In genomic region chr3:185084883-185085282, GRCh38 we compare ENCODE assay signal across 12 cellular contexts.
A peak's percentile ranks its signal among the peaks of the same experiment; 100 is the strongest.
DNase-seq lines count a peak whose midpoint lies in the region; ATAC-seq and TF ChIP-seq lines count a peak whose summit lies in the region.
"Had no signal": no experiment of that assay in that cellular context is flagged by ENCODE, and none has a peak within 500 bp of the region (broad histone marks: within the 10 kb centered on the region; RNA-seq: fewer than 3 reads in every experiment).

No MANE protein-coding gene starts in this region.

- no peak overlapping the region for H3K4me3 ChIP-seq in choroid plexus epithelial cell (ENCODE audit: low read depth, low read length)

- TF ChIP-seq CTCF in choroid plexus epithelial cell (conservative IDR thresholded peaks at IDR 0.05; ENCODE audit: low read depth, low read length) = peak; percentile 13

- ATAC-seq in HG03442 (IDR thresholded peaks at IDR 0.05; ENCODE audit: unreplicated experiment) (no peak), GM19452 (IDR thresholded peaks at IDR 0.05; ENCODE audit: unreplicated experiment) (no peak)
- ATAC-seq: left ventricle myocardium superior had no signal

- DNase-seq in Daoy (ENCODE audit: low read depth) = peak; percentile 41
- peak; percentile 71 for DNase-seq in M059J (ENCODE audit: low read depth)
- peak; percentile 13 for DNase-seq in choroid plexus epithelial cell (ENCODE audit: low read depth)
- DNase-seq in medulla oblongata (ENCODE audit: extremely low spot score) = peak; percentile 38
- no peak for DNase-seq in dedifferentiated amniotic fluid mesenchymal stem cell (ENCODE audit: extremely low spot score)
- DNase-seq in T-helper 1 cell = no peak
- DNase-seq: activated CD4-positive, alpha-beta T cell treated with anti-CD3 and anti-CD28 coated beads, Interleukin-2, amount 10 ng/mL, durations not matched to agents 24 days and 14 days; CD4-positive, CD25-positive, alpha-beta regulatory T cell; left ventricle myocardium superior; NCI-H1105 treated with DMSO at 0.1 percent for 48 hours had no signal

Comparison
In these comparisons a context has a peak if more than half of its experiments do, and no peak if none do; other contexts are left out.
1. DNase-seq: peak in Daoy (single experiment), M059J (single experiment), choroid plexus epithelial cell (single experiment) and medulla oblongata (single experiment); none in dedifferentiated amniotic fluid mesenchymal stem cell (single experiment) and T-helper 1 cell (0 of 5).